Comparison of ENCODE assay signal across 8 cellular contexts in the genomic region with DNA sequence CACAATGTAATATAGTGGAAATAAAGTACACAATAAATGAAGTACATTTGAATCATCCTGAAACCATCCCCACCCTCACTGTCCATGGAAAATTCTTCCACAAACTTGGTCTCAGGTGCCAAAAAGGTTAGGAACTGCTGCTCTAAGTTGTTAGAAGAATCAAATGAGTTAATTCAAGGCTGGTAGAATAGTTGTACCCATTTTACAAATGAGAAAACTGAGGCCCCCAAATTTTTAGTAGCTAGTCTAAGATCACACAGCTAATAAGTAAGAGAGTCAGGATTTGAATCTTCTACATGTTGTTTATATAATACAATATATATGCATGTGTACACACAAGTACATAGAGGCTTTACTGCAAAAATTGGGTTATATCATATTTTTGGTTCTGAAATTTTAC. TPM values are rescaled to one million over a fixed set of nuclear protein-coding genes. Genes with fewer than 3 reads are reported as not detected.
"Had no signal": no experiment of that assay in that cellular context is flagged by ENCODE, and none has a peak within 500 bp of the region (broad histone marks: within the 10 kb centered on the region; RNA-seq: fewer than 3 reads in every experiment).

No MANE protein-coding gene starts in this region.

- H3K4me3 Mint-ChIP-seq: IgD-negative memory B cell had no signal

- H3K4me2 ChIP-seq: KMS-11 had no signal

- FAIRE-seq: HepG2, HTR-8/SVneo had no signal

- H3K27ac Mint-ChIP-seq: IgD-negative memory B cell had no signal

- ATAC-seq: HepG2 had no signal

- H3K9ac ChIP-seq: KMS-11 had no signal

- H3K27ac ChIP-seq: HL-60, KMS-11 had no signal

- DNase-seq: IMR-90, KBM-7, KG1 had no signal

RNA-seq across cellular contexts. Expression of a gene that starts 43.1 kb away (rescaled TPM):
- polyA plus RNA-seq: HepG2 had no signal
